26 cellular contexts compared by ENCODE assay signal in genomic region chr1:237788069-237788468, GRCh38.
"Had no signal": no experiment of that assay in that cellular context is flagged by ENCODE, and none has a peak within 500 bp of the region (broad histone marks: within the 10 kb centered on the region; RNA-seq: fewer than 3 reads in every experiment).

No MANE protein-coding gene starts in this region.

- H3K27ac Mint-ChIP-seq: activated CD4-positive, alpha-beta memory T cell treated with anti-CD3 and anti-CD28 coated beads, Interleukin-2, amount 10 ng/mL, durations not matched to agents 7 days and 5 days; activated CD4-positive, alpha-beta T cell treated with anti-CD3 and anti-CD28 coated beads for 36 hours; activated CD4-positive, alpha-beta T cell treated with anti-CD3 and anti-CD28 coated beads, Interleukin-2, amount 10 ng/mL, durations not matched to agents 24 days and 14 days; activated naive CD4-positive, alpha-beta T cell treated with anti-CD3 and anti-CD28 coated beads, Interleukin-2, amount 10 ng/mL, durations not matched to agents 7 days and 5 days; activated naive CD4-positive, alpha-beta T cell treated with anti-CD3 and anti-CD28 coated beads, Interleukin-2, amount 50 U/mL, for 72 hours; activated naive CD8-positive, alpha-beta T cell treated with anti-CD3 and anti-CD28 coated beads, Interleukin-2, amount 10 ng/mL, durations not matched to agents 7 days and 5 days; activated T-cell treated with anti-CD3 and anti-CD28 coated beads, Interleukin-2, amount 50 U/mL, for 24 hours; activated T-cell treated with anti-CD3 and anti-CD28 coated beads, Interleukin-2, amount 50 U/mL, for 72 hours; brain had no signal

- H3K4me1 Mint-ChIP-seq: activated CD4-positive, alpha-beta memory T cell treated with anti-CD3 and anti-CD28 coated beads, Interleukin-2, amount 10 ng/mL, durations not matched to agents 7 days and 5 days; activated CD4-positive, alpha-beta T cell treated with anti-CD3 and anti-CD28 coated beads for 36 hours; activated CD4-positive, alpha-beta T cell treated with anti-CD3 and anti-CD28 coated beads, Interleukin-2, amount 10 ng/mL, durations not matched to agents 24 days and 14 days; activated naive CD4-positive, alpha-beta T cell treated with anti-CD3 and anti-CD28 coated beads, Interleukin-2, amount 10 ng/mL, durations not matched to agents 7 days and 5 days; activated naive CD8-positive, alpha-beta T cell treated with anti-CD3 and anti-CD28 coated beads, Interleukin-2, amount 10 ng/mL, durations not matched to agents 7 days and 5 days; brain had no signal

- FAIRE-seq: endometrium, endothelial cell of umbilical vein had no signal

- ATAC-seq: activated CD4-positive, alpha-beta T cell treated with anti-CD3 and anti-CD28 coated beads for 36 hours; activated naive CD4-positive, alpha-beta T cell treated with anti-CD3 and anti-CD28 coated beads, Interleukin-2, amount 50 U/mL, for 72 hours; activated T-cell treated with anti-CD3 and anti-CD28 coated beads, Interleukin-2, amount 50 U/mL, for 72 hours; gastroesophageal sphincter had no signal

- DNase-seq: activated CD4-positive, alpha-beta memory T cell treated with anti-CD3 and anti-CD28 coated beads, Interleukin-2, amount 10 ng/mL, durations not matched to agents 7 days and 5 days; activated CD4-positive, alpha-beta T cell treated with anti-CD3 and anti-CD28 coated beads for 36 hours; activated CD4-positive, alpha-beta T cell treated with anti-CD3 and anti-CD28 coated beads, Interleukin-2, amount 10 ng/mL, durations not matched to agents 24 days and 14 days; activated CD4-positive, CD25-positive, alpha-beta regulatory T cell; activated CD4-positive, CD25-positive, alpha-beta regulatory T cell treated with anti-CD3 and anti-CD28 coated beads, Interleukin-2, amount 50 U/mL, for 72 hours; activated CD8-positive, alpha-beta memory T cell treated with anti-CD3 and anti-CD28 coated beads, Interleukin-2, amount 50 U/mL, for 48 hours; activated gamma-delta T cell; activated naive CD4-positive, alpha-beta T cell; activated naive CD4-positive, alpha-beta T cell treated with anti-CD3 and anti-CD28 coated beads, Interleukin-2, amount 10 ng/mL, durations not matched to agents 7 days and 5 days; activated naive CD8-positive, alpha-beta T cell treated with anti-CD3 and anti-CD28 coated beads, Interleukin-2, amount 10 ng/mL, durations not matched to agents 7 days and 5 days; activated T-cell treated with anti-CD3 and anti-CD28 coated beads for 4 hours; activated T-cell treated with anti-CD3 and anti-CD28 coated beads, Interleukin-2, amount 50 U/mL, for 24 hours; activated T-cell treated with anti-CD3 and anti-CD28 coated beads, Interleukin-2, amount 50 U/mL, for 72 hours; central memory CD4-positive, alpha-beta T cell; cerebellar nuclear complex; colonic mucosa; effector CD8-positive, alpha-beta T cell; esophagus squamous epithelium; foreskin melanocyte; head of caudate nucleus; T-helper 2 cell had no signal

- H3K9me3 Mint-ChIP-seq: activated CD4-positive, alpha-beta memory T cell treated with anti-CD3 and anti-CD28 coated beads, Interleukin-2, amount 10 ng/mL, durations not matched to agents 7 days and 5 days; activated CD4-positive, alpha-beta T cell treated with anti-CD3 and anti-CD28 coated beads, Interleukin-2, amount 10 ng/mL, durations not matched to agents 24 days and 14 days; activated naive CD8-positive, alpha-beta T cell treated with anti-CD3 and anti-CD28 coated beads, Interleukin-2, amount 10 ng/mL, durations not matched to agents 7 days and 5 days; activated T-cell treated with anti-CD3 and anti-CD28 coated beads, Interleukin-2, amount 50 U/mL, for 72 hours had no signal

- H3K27me3 Mint-ChIP-seq: activated CD4-positive, alpha-beta memory T cell treated with anti-CD3 and anti-CD28 coated beads, Interleukin-2, amount 10 ng/mL, durations not matched to agents 7 days and 5 days; activated CD4-positive, alpha-beta T cell treated with anti-CD3 and anti-CD28 coated beads for 36 hours; activated CD4-positive, alpha-beta T cell treated with anti-CD3 and anti-CD28 coated beads, Interleukin-2, amount 10 ng/mL, durations not matched to agents 24 days and 14 days; activated naive CD4-positive, alpha-beta T cell treated with anti-CD3 and anti-CD28 coated beads, Interleukin-2, amount 10 ng/mL, durations not matched to agents 7 days and 5 days; activated naive CD8-positive, alpha-beta T cell treated with anti-CD3 and anti-CD28 coated beads, Interleukin-2, amount 10 ng/mL, durations not matched to agents 7 days and 5 days; activated T-cell treated with anti-CD3 and anti-CD28 coated beads, Interleukin-2, amount 50 U/mL, for 24 hours; brain had no signal

- H3K4me3 Mint-ChIP-seq: activated CD4-positive, alpha-beta memory T cell treated with anti-CD3 and anti-CD28 coated beads, Interleukin-2, amount 10 ng/mL, durations not matched to agents 7 days and 5 days; activated CD4-positive, alpha-beta T cell treated with anti-CD3 and anti-CD28 coated beads for 36 hours; activated CD4-positive, alpha-beta T cell treated with anti-CD3 and anti-CD28 coated beads, Interleukin-2, amount 10 ng/mL, durations not matched to agents 24 days and 14 days; activated naive CD4-positive, alpha-beta T cell treated with anti-CD3 and anti-CD28 coated beads, Interleukin-2, amount 10 ng/mL, durations not matched to agents 7 days and 5 days; activated naive CD8-positive, alpha-beta T cell treated with anti-CD3 and anti-CD28 coated beads, Interleukin-2, amount 10 ng/mL, durations not matched to agents 7 days and 5 days; activated T-cell treated with anti-CD3 and anti-CD28 coated beads, Interleukin-2, amount 50 U/mL, for 24 hours; activated T-cell treated with anti-CD3 and anti-CD28 coated beads, Interleukin-2, amount 50 U/mL, for 72 hours; brain had no signal

- H3K36me3 Mint-ChIP-seq: activated naive CD4-positive, alpha-beta T cell treated with anti-CD3 and anti-CD28 coated beads, Interleukin-2, amount 10 ng/mL, durations not matched to agents 7 days and 5 days; activated naive CD4-positive, alpha-beta T cell treated with anti-CD3 and anti-CD28 coated beads, Interleukin-2, amount 50 U/mL, for 72 hours; activated naive CD8-positive, alpha-beta T cell treated with anti-CD3 and anti-CD28 coated beads, Interleukin-2, amount 10 ng/mL, durations not matched to agents 7 days and 5 days; brain had no signal
